ENCODE assay signal across 28 cellular contexts in the genomic region with DNA sequence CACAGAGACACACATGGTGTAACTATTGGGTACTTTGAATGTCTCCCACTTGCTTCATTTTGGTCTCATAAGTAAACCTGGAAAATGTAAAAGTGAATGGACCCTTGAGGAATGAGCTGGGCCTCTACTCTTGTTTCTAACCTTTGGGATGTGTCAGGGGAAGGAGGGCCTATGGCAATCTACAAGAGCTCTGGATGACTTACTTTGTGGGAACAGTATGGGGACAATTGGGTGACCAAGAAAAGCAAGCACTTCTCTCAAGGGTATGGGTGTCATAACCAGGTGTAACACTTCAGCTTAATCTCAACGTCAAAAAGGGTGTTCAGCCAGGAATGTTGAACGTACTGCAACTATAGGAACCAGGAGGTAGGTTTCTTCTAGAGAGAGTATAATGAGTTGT.
"Had no signal": no experiment of that assay in that cellular context is flagged by ENCODE, and none has a peak within 500 bp of the region (broad histone marks: within the 10 kb centered on the region; RNA-seq: fewer than 3 reads in every experiment).

No MANE protein-coding gene starts in this region.

- H3K9me3 ChIP-seq: stomach, suprapubic skin, testis, thoracic aorta, thyroid gland, tibial artery, tibial nerve, transverse colon, upper lobe of left lung, uterus, vagina had no signal

- H3K27me3 ChIP-seq: stomach, testis, thyroid gland, tibial artery, tibial nerve, transverse colon, upper lobe of left lung, uterus, vagina had no signal

- H3K36me3 ChIP-seq: stomach, suprapubic skin, thoracic aorta, thyroid gland, tibial artery, tibial nerve, transverse colon, upper lobe of left lung, uterus, vagina had no signal

- H3K4me1 Mint-ChIP-seq: stimulated activated effector memory CD8-positive, alpha-beta T cell treated with anti-CD3 and anti-CD28 coated beads, Interleukin-12 subunit alpha, Interleukin-12 subunit beta, amount 100 ng/mL, for 72 hours; stimulated activated memory B cell treated with anti-CD40 and anti-IgM and Interleukin-4, amounts not matched to agents 10 μg/mL and 1 μg/mL and 100 μg/mL, for 72 hours; stimulated activated naive B cell treated with anti-CD40 and anti-IgM and Interleukin-4, amounts not matched to agents 10 μg/mL and 1 μg/mL and 100 μg/mL, for 72 hours; stimulated activated naive CD8-positive, alpha-beta T cell treated with anti-CD3 and anti-CD28 coated beads, Interleukin-15, amount 100 ng/mL, for 72 hours had no signal

- H3K27ac ChIP-seq: stomach, suprapubic skin, testis, thoracic aorta, thyroid gland, tibial artery, tibial nerve, transverse colon, upper lobe of left lung, uterus, vagina had no signal

- DNase-seq: stimulated activated CD4-positive, alpha-beta T cell treated with anti-CD3 and anti-CD28 coated beads, Interleukin-2, amount 100 ng/mL, for 48 hours; stimulated activated CD4-positive, alpha-beta T cell treated with anti-CD3 and anti-CD28 coated beads, Interleukin-4, amount 100 ng/mL, for 1 hour; stimulated activated CD4-positive, alpha-beta T cell treated with anti-CD3 and anti-CD28 coated beads, Interleukin-4, amount 100 ng/mL, for 24 hours; stimulated activated CD4-positive, alpha-beta T cell treated with anti-CD3 and anti-CD28 coated beads, Interleukin-4, amount 100 ng/mL, for 4 hours; stimulated activated CD8-positive, alpha-beta memory T cell treated with anti-CD3 and anti-CD28 coated beads, Interleukin-4, amount 100 ng/mL, for 48 hours; stimulated activated naive B cell treated with anti-CD40 and anti-IgM and Interleukin-4, amounts not matched to agents 10 μg/mL and 1 μg/mL and 100 μg/mL, for 72 hours; stimulated activated naive CD4-positive, alpha-beta T cell; stimulated activated naive CD4-positive, alpha-beta T cell treated with Interleukin-2 at 50 U/mL for 16 hours; stimulated activated naive CD8-positive, alpha-beta T cell treated with anti-CD3 and anti-CD28 coated beads, Interleukin-15, amount 100 ng/mL, for 72 hours; stimulated activated naive CD8-positive, alpha-beta T cell treated with anti-CD3 and anti-CD28 coated beads, Interleukin-15, Interleukin-2, amounts not matched to agents 100 U/mL and 50 U/mL, for 24 hours; stomach; substantia nigra; testis; thyroid gland; tibial artery; transverse colon; trophoblast cell; upper lobe of left lung; uterus had no signal

- H3K36me3 Mint-ChIP-seq: stimulated activated effector memory CD8-positive, alpha-beta T cell treated with anti-CD3 and anti-CD28 coated beads, Interleukin-12 subunit alpha, Interleukin-12 subunit beta, amount 100 ng/mL, for 72 hours; stimulated activated memory B cell treated with anti-CD40 and anti-IgM and Interleukin-4, amounts not matched to agents 10 μg/mL and 1 μg/mL and 100 μg/mL, for 72 hours; stimulated activated naive B cell treated with anti-CD40 and anti-IgM and Interleukin-4, amounts not matched to agents 10 μg/mL and 1 μg/mL and 100 μg/mL, for 72 hours; type B pancreatic cell had no signal

- H3K4me3 ChIP-seq: stomach, suprapubic skin, testis, thoracic aorta, thyroid gland, tibial artery, tibial nerve, transverse colon, upper lobe of left lung, uterus, vagina had no signal

- H3K4me1 ChIP-seq: stomach, suprapubic skin, testis, thyroid gland, tibial artery, tibial nerve, transverse colon, uterus had no signal

- FAIRE-seq: urothelium cell line had no signal

- ATAC-seq: stimulated activated effector memory CD8-positive, alpha-beta T cell treated with anti-CD3 and anti-CD28 coated beads, Interleukin-12 subunit alpha, Interleukin-12 subunit beta, amount 100 ng/mL, for 72 hours; stimulated activated memory B cell treated with anti-CD40 and anti-IgM and Interleukin-4, amounts not matched to agents 10 μg/mL and 1 μg/mL and 100 μg/mL, for 72 hours; stimulated activated naive B cell treated with anti-CD40 and anti-IgM and Interleukin-4, amounts not matched to agents 10 μg/mL and 1 μg/mL and 100 μg/mL, for 72 hours; stimulated activated naive CD8-positive, alpha-beta T cell treated with anti-CD3 and anti-CD28 coated beads, Interleukin-15, amount 100 ng/mL, for 72 hours; stimulated activated naive CD8-positive, alpha-beta T cell treated with anti-CD3 and anti-CD28 coated beads, Interleukin-15, Interleukin-2, amounts not matched to agents 100 U/mL and 50 U/mL, for 24 hours had no signal

- H3K27ac Mint-ChIP-seq: stimulated activated effector memory CD8-positive, alpha-beta T cell treated with anti-CD3 and anti-CD28 coated beads, Interleukin-12 subunit alpha, Interleukin-12 subunit beta, amount 100 ng/mL, for 72 hours; stimulated activated memory B cell treated with anti-CD40 and anti-IgM and Interleukin-4, amounts not matched to agents 10 μg/mL and 1 μg/mL and 100 μg/mL, for 72 hours; stimulated activated naive B cell treated with anti-CD40 and anti-IgM and Interleukin-4, amounts not matched to agents 10 μg/mL and 1 μg/mL and 100 μg/mL, for 72 hours; stimulated activated naive CD8-positive, alpha-beta T cell treated with anti-CD3 and anti-CD28 coated beads, Interleukin-15, amount 100 ng/mL, for 72 hours; stimulated activated naive CD8-positive, alpha-beta T cell treated with anti-CD3 and anti-CD28 coated beads, Interleukin-15, Interleukin-2, amounts not matched to agents 100 ng/mL and 50 ng/mL, for 24 hours; type B pancreatic cell had no signal

- H3K4me3 Mint-ChIP-seq: stimulated activated effector memory CD8-positive, alpha-beta T cell treated with anti-CD3 and anti-CD28 coated beads, Interleukin-12 subunit alpha, Interleukin-12 subunit beta, amount 100 ng/mL, for 72 hours; stimulated activated memory B cell treated with anti-CD40 and anti-IgM and Interleukin-4, amounts not matched to agents 10 μg/mL and 1 μg/mL and 100 μg/mL, for 72 hours; stimulated activated naive B cell treated with anti-CD40 and anti-IgM and Interleukin-4, amounts not matched to agents 10 μg/mL and 1 μg/mL and 100 μg/mL, for 72 hours; stimulated activated naive CD8-positive, alpha-beta T cell treated with anti-CD3 and anti-CD28 coated beads, Interleukin-15, amount 100 ng/mL, for 72 hours; stimulated activated naive CD8-positive, alpha-beta T cell treated with anti-CD3 and anti-CD28 coated beads, Interleukin-15, Interleukin-2, amounts not matched to agents 100 ng/mL and 50 ng/mL, for 24 hours; type B pancreatic cell had no signal

- H3K9me3 Mint-ChIP-seq: stimulated activated naive CD8-positive, alpha-beta T cell treated with anti-CD3 and anti-CD28 coated beads, Interleukin-15, amount 100 ng/mL, for 72 hours; stimulated activated naive CD8-positive, alpha-beta T cell treated with anti-CD3 and anti-CD28 coated beads, Interleukin-15, Interleukin-2, amounts not matched to agents 100 ng/mL and 50 ng/mL, for 24 hours; type B pancreatic cell had no signal

- H3K27me3 Mint-ChIP-seq: stimulated activated memory B cell treated with anti-CD40 and anti-IgM and Interleukin-4, amounts not matched to agents 10 μg/mL and 1 μg/mL and 100 μg/mL, for 72 hours; stimulated activated naive CD8-positive, alpha-beta T cell treated with anti-CD3 and anti-CD28 coated beads, Interleukin-15, Interleukin-2, amounts not matched to agents 100 ng/mL and 50 ng/mL, for 24 hours had no signal
